ENCODE assay signal across 8 cellular contexts in the genomic region with DNA sequence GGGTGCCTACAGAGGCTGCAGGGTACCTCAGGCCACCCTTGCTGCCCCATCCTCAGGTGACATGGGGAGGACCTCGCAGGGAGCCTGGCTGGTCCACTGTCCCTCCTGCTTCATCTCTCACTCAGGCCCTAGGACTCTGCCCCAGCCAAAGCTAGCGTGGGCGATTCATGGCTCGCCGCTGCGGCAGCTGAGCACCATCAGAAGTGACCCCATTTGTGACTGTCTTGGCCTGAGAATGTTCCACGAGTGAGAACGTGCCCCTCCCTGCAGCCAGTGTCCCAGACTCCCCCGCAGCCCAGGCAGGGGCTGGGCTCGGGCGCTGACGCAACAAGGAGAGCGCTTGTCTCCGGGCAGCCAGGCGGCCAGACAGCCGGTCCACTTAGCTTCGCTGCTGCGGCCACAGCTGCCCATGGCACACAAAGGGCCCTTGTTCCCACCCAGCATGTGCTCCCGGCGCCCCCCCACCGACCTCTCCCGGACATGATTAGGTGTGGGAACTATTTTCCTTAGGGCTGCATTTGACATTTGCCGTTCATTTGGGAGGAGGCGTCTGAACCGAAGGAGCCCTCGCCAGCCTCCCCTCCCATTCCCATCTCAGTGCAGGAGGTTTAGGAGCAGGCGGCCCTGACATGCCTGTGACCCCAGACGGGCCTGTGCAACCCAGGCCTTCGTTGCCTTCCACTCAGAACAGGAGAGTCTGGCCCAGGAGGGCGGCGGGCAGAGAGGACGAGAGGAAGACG. TPM values are rescaled to one million over a fixed set of nuclear protein-coding genes. Genes with fewer than 3 reads are reported as not detected.
DNase-seq lines count a peak whose midpoint lies in the region; ATAC-seq and TF ChIP-seq lines count a peak whose summit lies in the region.

No MANE protein-coding gene starts in this region.

- peak overlapping the region; percentile 63 for H3K27ac Mint-ChIP-seq in progenitor cell of endocrine pancreas

- no peaks in the 10 kb centered on the region for H3K27me3 Mint-ChIP-seq in progenitor cell of endocrine pancreas

- DNase-seq in EH (ENCODE audit: low read depth) = peak; percentile 89
- peak; percentile 92 for DNase-seq in astrocyte of the spinal cord (ENCODE audit: low read depth, low spot score)
- peak; percentile 71 for DNase-seq in hepatic stellate cell (ENCODE audit: low spot score)
- no peak for DNase-seq in progenitor cell of endocrine pancreas (ENCODE audit: low spot score, unreplicated experiment)
- DNase-seq in germinal center (ENCODE audit: low spot score) = no peak
- no peak for DNase-seq in DMS114 treated with DMSO at 0.1 percent for 48 hours (lab: John Stamatoyannopoulos, UW; ENCODE audit: unreplicated experiment)

- H3K36me3 Mint-ChIP-seq in progenitor cell of endocrine pancreas (ENCODE audit: insufficient read depth) = no peaks in the 10 kb centered on the region

- H3K4me3 Mint-ChIP-seq in progenitor cell of endocrine pancreas (ENCODE audit: low read depth) = no peak overlapping the region

- in situ Hi-C loops in astrocyte of the spinal cord (cut with HindIII; ENCODE audit: low sequenced_read_pairs) = no loop called here

- ATAC-seq in HG02642 (IDR thresholded peaks at IDR 0.05; ENCODE audit: poor library complexity, unreplicated experiment) (no peak), HG03442 (IDR thresholded peaks at IDR 0.05; ENCODE audit: unreplicated experiment) (no peak)

- no peaks in the 10 kb centered on the region for H3K9me3 Mint-ChIP-seq in progenitor cell of endocrine pancreas (ENCODE audit: low read depth)

- H3K4me1 Mint-ChIP-seq in progenitor cell of endocrine pancreas (ENCODE audit: low read depth) = peaks cover 19% of the 10 kb centered on the region

- TF ChIP-seq CTCF in astrocyte of the spinal cord (IDR thresholded peaks at IDR 0.05; ENCODE audit: low read depth, low read length) = no peak
- no peak for TF ChIP-seq CTCF in progenitor cell of endocrine pancreas (IDR thresholded peaks at IDR 0.05; ENCODE audit: unreplicated experiment)

- H3K4me3 ChIP-seq in astrocyte of the spinal cord (ENCODE audit: low read depth, low read length) = no peak overlapping the region

RNA-seq across cellular contexts. Expression of a gene that starts 19.3 kb away (rescaled TPM):
- 47.8 and 51.5 TPM in 2 replicates for total RNA-seq in progenitor cell of endocrine pancreas

Comparison
In these comparisons a context has a peak if more than half of its experiments do, and no peak if none do; other contexts are left out.
1. DNase-seq: peak in EH (single experiment), astrocyte of the spinal cord (single experiment) and hepatic stellate cell (single experiment); none in progenitor cell of endocrine pancreas (single experiment), germinal center (single experiment) and DMS114 treated with DMSO at 0.1 percent for 48 hours (single experiment).